35 cellular contexts compared by ENCODE assay signal in the genomic region with DNA sequence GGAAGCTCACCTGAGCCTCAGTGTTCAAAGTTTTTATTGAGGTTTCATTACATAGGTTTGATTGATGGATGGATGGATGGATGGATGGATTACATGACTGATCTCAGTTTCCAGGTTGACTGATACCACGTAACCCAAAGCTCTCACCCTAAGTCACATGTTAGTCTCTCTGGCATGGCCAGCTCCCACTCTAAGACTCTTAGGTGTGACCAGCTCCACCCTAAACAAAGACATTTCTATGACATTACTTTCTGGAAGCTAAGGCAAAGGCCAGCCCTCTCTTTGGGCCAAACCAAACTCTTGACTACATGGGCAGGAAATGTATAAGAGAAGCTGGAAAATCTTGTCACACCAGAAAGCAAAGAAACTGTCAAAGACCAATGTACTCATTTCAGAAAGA.
"Had no signal": no experiment of that assay in that cellular context is flagged by ENCODE, and none has a peak within 500 bp of the region (broad histone marks: within the 10 kb centered on the region; RNA-seq: fewer than 3 reads in every experiment).

No MANE protein-coding gene starts in this region.

- DNase-seq: activated B cell treated with CpG ODN at 0.5 μM for 24 hours; activated CD4-positive, alpha-beta T cell treated with anti-CD3 and anti-CD28 coated beads for 48 hours; activated CD4-positive, alpha-beta T cell treated with anti-CD3 and anti-CD28 coated beads, Interleukin-2, amount 50 U/mL, for 1 hour; activated CD4-positive, alpha-beta T cell treated with anti-CD3 and anti-CD28 coated beads, Interleukin-2, amount 50 U/mL, for 48 hours; activated CD8-positive, alpha-beta memory T cell treated with anti-CD3 and anti-CD28 coated beads for 24 hours; activated CD8-positive, alpha-beta T cell treated with anti-CD3 and anti-CD28 coated beads for 36 hours; activated effector memory CD4-positive, alpha-beta T cell treated with anti-CD3 and anti-CD28 coated beads, Interleukin-2, amount 50 U/mL, for 16 hours; activated naive CD4-positive, alpha-beta T cell treated with anti-CD3 and anti-CD28 coated beads for 36 hours; activated naive CD8-positive, alpha-beta T cell treated with anti-CD3 and anti-CD28 coated beads for 36 hours; activated naive CD8-positive, alpha-beta T cell treated with anti-CD3 and anti-CD28 coated beads, Interleukin-2, amount 50 U/mL, for 24 hours; activated T-cell treated with anti-CD3 and anti-CD28 coated beads, Interleukin-2, amount 50 U/mL, for 1 hour; activated T-cell treated with anti-CD3 and anti-CD28 coated beads, Interleukin-2, amount 50 U/mL, for 48 hours; adrenal gland; amygdala; aorta; body of pancreas; central memory CD4-positive, alpha-beta T cell; cerebellar nuclear complex; colonic mucosa; effector CD8-positive, alpha-beta T cell; foreskin melanocyte; head of caudate nucleus; hippocampal formation; T-helper 1 cell; T-helper 17 cell; T1000; WERI-Rb-1 had no signal

- H3K4me1 Mint-ChIP-seq: activated B cell treated with CpG ODN at 0.5 μM for 24 hours had no signal

- H3K27ac ChIP-seq: adrenal gland, body of pancreas, cardiac muscle cell, colonic mucosa, esophagus muscularis mucosa, gastroesophageal sphincter, WERI-Rb-1 had no signal

- ATAC-seq: activated CD4-positive, CD25-positive, alpha-beta regulatory T cell treated with anti-CD3 and anti-CD28 coated beads, Interleukin-2, amount 50 U/mL, for 24 hours; activated CD8-positive, alpha-beta T cell treated with anti-CD3 and anti-CD28 coated beads for 36 hours; activated naive CD8-positive, alpha-beta T cell treated with anti-CD3 and anti-CD28 coated beads, Interleukin-2, amount 50 U/mL, for 24 hours; body of pancreas; gastroesophageal sphincter; T-helper 17 cell had no signal

- H3K4me3 Mint-ChIP-seq: activated B cell treated with CpG ODN at 0.5 μM for 24 hours; activated CD8-positive, alpha-beta T cell treated with anti-CD3 and anti-CD28 coated beads for 36 hours; activated naive CD4-positive, alpha-beta T cell treated with anti-CD3 and anti-CD28 coated beads for 36 hours; activated naive CD4-positive, alpha-beta T cell treated with anti-CD3 and anti-CD28 coated beads, Interleukin-2, amount 50 U/mL, for 24 hours; activated naive CD8-positive, alpha-beta T cell treated with anti-CD3 and anti-CD28 coated beads for 36 hours; activated naive CD8-positive, alpha-beta T cell treated with anti-CD3 and anti-CD28 coated beads, Interleukin-2, amount 50 U/mL, for 24 hours; activated T-helper 1 cell treated with anti-CD3 and anti-CD28 coated beads, Interleukin-12 subunit alpha, Interleukin-12 subunit beta, Interleukin-2, Interleukin-4 antibody, amounts not matched to agents 30 ng/mL and 10 ng/mL and 1 ng/mL, durations not matched to agents 14 hours and 24 hours and 36 hours; T-helper 17 cell; T-helper 2 cell treated with Interferon-gamma antibody and Interleukin-4, amounts not matched to agents 5 μg/mL and 100 μg/mL, for 36 hours had no signal

- H3K4me1 ChIP-seq: body of pancreas, colonic mucosa had no signal

- H3K4me3 ChIP-seq: adrenal gland, body of pancreas, cardiac muscle cell, colonic mucosa, esophagus muscularis mucosa, gastroesophageal sphincter had no signal

- H3K27ac Mint-ChIP-seq: activated B cell treated with CpG ODN at 0.5 μM for 24 hours; activated CD8-positive, alpha-beta T cell treated with anti-CD3 and anti-CD28 coated beads for 36 hours; activated naive CD4-positive, alpha-beta T cell treated with anti-CD3 and anti-CD28 coated beads for 36 hours; activated naive CD4-positive, alpha-beta T cell treated with anti-CD3 and anti-CD28 coated beads, Interleukin-2, amount 50 U/mL, for 24 hours; activated naive CD8-positive, alpha-beta T cell treated with anti-CD3 and anti-CD28 coated beads for 36 hours; activated naive CD8-positive, alpha-beta T cell treated with anti-CD3 and anti-CD28 coated beads, Interleukin-2, amount 50 U/mL, for 24 hours; activated T-helper 1 cell treated with anti-CD3 and anti-CD28 coated beads, Interleukin-12 subunit alpha, Interleukin-12 subunit beta, Interleukin-2, Interleukin-4 antibody, amounts not matched to agents 30 ng/mL and 10 ng/mL and 1 ng/mL, durations not matched to agents 14 hours and 24 hours and 36 hours; activated T-helper 2 cell treated with anti-CD3 and anti-CD28 coated beads, Interferon-gamma antibody, Interleukin-2, Interleukin-4, amounts not matched to agents 10 μg/mL and 5 μg/mL and 100 μg/mL, durations not matched to agents 14 hours and 24 hours and 36 hours; T-helper 17 cell; T-helper 2 cell treated with Interferon-gamma antibody and Interleukin-4, amounts not matched to agents 5 μg/mL and 100 μg/mL, for 36 hours had no signal

- H3K9me3 Mint-ChIP-seq: activated naive CD4-positive, alpha-beta T cell treated with anti-CD3 and anti-CD28 coated beads, Interleukin-2, amount 50 U/mL, for 24 hours had no signal

- H3K9me3 ChIP-seq: body of pancreas, colonic mucosa had no signal

- H3K27me3 Mint-ChIP-seq: activated B cell treated with CpG ODN at 0.5 μM for 24 hours; activated CD8-positive, alpha-beta T cell treated with anti-CD3 and anti-CD28 coated beads for 36 hours; activated naive CD4-positive, alpha-beta T cell treated with anti-CD3 and anti-CD28 coated beads, Interleukin-2, amount 50 U/mL, for 24 hours; activated naive CD8-positive, alpha-beta T cell treated with anti-CD3 and anti-CD28 coated beads for 36 hours; activated naive CD8-positive, alpha-beta T cell treated with anti-CD3 and anti-CD28 coated beads, Interleukin-2, amount 50 U/mL, for 24 hours; T-helper 17 cell had no signal

- H3K27me3 ChIP-seq: adrenal gland, body of pancreas, cardiac muscle cell, colonic mucosa, esophagus muscularis mucosa, gastroesophageal sphincter had no signal
